In genomic region chr5:83576341-83576740, GRCh38 we compare ENCODE assay signal across 2 cellular contexts.
TF ChIP-seq lines count a peak whose summit lies in the region.

No MANE protein-coding gene starts in this region.

TF ChIP-seq in WTC11, 78 proteins besides CTCF, POLR2A, EP300 and RAD21 (continues in another document):
- TF ChIP-seq E2F4 (CRISPR knock-in tag; IDR thresholded peaks at IDR 0.05; ENCODE audit: borderline replicate concordance, low read depth) (no peak), ZNF423 (CRISPR knock-in tag; IDR thresholded peaks at IDR 0.05) (no peak), ATF3 (CRISPR knock-in tag; conservative IDR thresholded peaks at IDR 0.05) (no peak), ZSCAN18 (CRISPR knock-in tag; IDR thresholded peaks at IDR 0.05) (no peak), E2F1 (CRISPR knock-in tag; IDR thresholded peaks at IDR 0.05) (no peak), PRDM15 (CRISPR knock-in tag; IDR thresholded peaks at IDR 0.05) (no peak), ZNF416 (CRISPR knock-in tag; IDR thresholded peaks at IDR 0.05) (no peak), ZNF671 (CRISPR knock-in tag; IDR thresholded peaks at IDR 0.05) (no peak), HMGXB4 (CRISPR knock-in tag; IDR thresholded peaks at IDR 0.05) (no peak), MLX (CRISPR knock-in tag; IDR thresholded peaks at IDR 0.05) (no peak), NFATC4 (CRISPR knock-in tag; IDR thresholded peaks at IDR 0.05) (no peak), ZNF232 (CRISPR knock-in tag; IDR thresholded peaks at IDR 0.05) (no peak), TEAD1 (CRISPR knock-in tag; IDR thresholded peaks at IDR 0.05) (no peak)

TF ChIP-seq in endothelial cell of umbilical vein, 7 proteins besides CTCF, POLR2A, EP300 and RAD21:
- TF ChIP-seq MAX (IDR thresholded peaks at IDR 0.05; ENCODE audit: insufficient read depth, insufficient read length) (no peak), FOS (IDR thresholded peaks at IDR 0.05; ENCODE audit: borderline replicate concordance, insufficient read depth, low read length) (peak; percentile 49)
